Comparison of ENCODE assay signal across 13 cellular contexts in genomic region chr21:22235866-22236590, GRCh38.
DNase-seq lines count a peak whose midpoint lies in the region; ATAC-seq lines count a peak whose summit lies in the region.
"Had no signal": no experiment of that assay in that cellular context is flagged by ENCODE, and none has a peak within 500 bp of the region (broad histone marks: within the 10 kb centered on the region; RNA-seq: fewer than 3 reads in every experiment).

No MANE protein-coding gene starts in this region.

- ATAC-seq in GM21529 (IDR thresholded peaks at IDR 0.05; ENCODE audit: unreplicated experiment) = no peak

- DNase-seq in A172 (ENCODE audit: low spot score) (peak; percentile 2), HT1080 (ENCODE audit: low read depth) (peak; percentile 79), RPMI7951 (ENCODE audit: low read depth) (peak; percentile 36), iris pigment epithelial cell (ENCODE audit: low read depth) (peak; percentile 1), CD1c-positive myeloid dendritic cell (ENCODE audit: extremely low spot score) (no peak)
- DNase-seq in NK-92 treated with Interleukin-12 subunit alpha and Interleukin-12 subunit beta, amount 100 ng/mL, for 24 hours (lab: John Stamatoyannopoulos, UW) = no peak
- DNase-seq: CD4-positive, CD25-positive, alpha-beta regulatory T cell; DMS153; DMS79; GF-D8; GOT3; H9 had no signal

Comparison
In these comparisons a context has a peak if more than half of its experiments do, and no peak if none do; other contexts are left out.
1. DNase-seq: peak in A172 (single experiment), HT1080 (single experiment), RPMI7951 (single experiment) and iris pigment epithelial cell (single experiment); none in CD1c-positive myeloid dendritic cell (single experiment) and NK-92 treated with Interleukin-12 subunit alpha and Interleukin-12 subunit beta, amount 100 ng/mL, for 24 hours (single experiment).